1 cellular context compared by ENCODE assay signal in genomic region chrX:136752796-136753195, GRCh38.
A peak's percentile ranks its signal among the peaks of the same experiment; 100 is the strongest.
TF ChIP-seq lines count a peak whose summit lies in the region.

No MANE protein-coding gene starts in this region.

TF ChIP-seq in K562, 482 proteins besides CTCF, POLR2A, EP300 and RAD21:
- TF ChIP-seq WHSC1 (IDR thresholded peaks at IDR 0.05; ENCODE audit: low read length) (no peak), ZBTB9 (CRISPR knock-in tag; IDR thresholded peaks at IDR 0.05) (no peak), ZNF696 (CRISPR knock-in tag; conservative IDR thresholded peaks at IDR 0.05) (no peak), ZNF121 (CRISPR knock-in tag; conservative IDR thresholded peaks at IDR 0.05) (no peak), CBFA2T2 (conservative IDR thresholded peaks at IDR 0.05) (no peak), NR2C2 (CRISPR knock-in tag; IDR thresholded peaks at IDR 0.05) (no peak), NR2C2 (tag; IDR thresholded peaks at IDR 0.05) (peak; percentile 40; the same call in 1 of the 2 replicates), ZKSCAN8 (CRISPR knock-in tag; IDR thresholded peaks at IDR 0.05) (no peak), NR2C1 (IDR thresholded peaks at IDR 0.05) (no peak), NR2C1 (tag; IDR thresholded peaks at IDR 0.05) (0 out of 2 replicates have a peak, but pooled peaks have one; percentile 18), BHLHE40 (IDR thresholded peaks at IDR 0.05; ENCODE audit: low read length) (0 out of 2 replicates have a peak, but pooled peaks have one; percentile 25)
